In the genomic region with DNA sequence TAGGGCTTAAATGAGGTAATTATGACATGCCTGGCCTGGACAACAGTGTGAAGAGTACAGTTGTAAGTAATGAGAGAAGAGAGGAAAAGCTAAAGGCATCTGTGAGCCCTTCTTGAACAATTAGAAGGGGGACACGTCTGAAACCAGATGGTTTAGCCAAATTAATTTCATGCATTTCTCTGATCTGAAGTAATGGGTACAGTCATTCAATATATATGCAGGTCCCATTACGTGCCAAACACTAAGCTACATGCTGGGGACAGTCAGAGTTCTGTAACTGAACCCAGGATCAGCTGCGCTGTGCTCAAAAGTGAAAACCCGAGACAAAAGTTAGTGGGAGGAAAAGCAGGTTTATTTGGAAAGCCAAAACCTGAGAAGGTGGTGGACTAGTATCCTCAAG, we compare ENCODE assay signal across 24 cellular contexts.
"Had no signal": no experiment of that assay in that cellular context is flagged by ENCODE, and none has a peak within 500 bp of the region (broad histone marks: within the 10 kb centered on the region; RNA-seq: fewer than 3 reads in every experiment).

No MANE protein-coding gene starts in this region.

- H3K9me3 ChIP-seq: gastrocnemius medialis, thyroid gland, upper lobe of right lung had no signal

- H3K36me3 ChIP-seq: brain microvascular endothelial cell, gastrocnemius medialis, left ventricle myocardium inferior, thyroid gland, upper lobe of right lung had no signal

- H3K4me1 ChIP-seq: gastrocnemius medialis, left ventricle myocardium inferior, thyroid gland, upper lobe of right lung had no signal

- H3K27ac ChIP-seq: brain microvascular endothelial cell, gastrocnemius medialis, left ventricle myocardium inferior, thyroid gland, upper lobe of right lung had no signal

- H3K27me3 ChIP-seq: brain microvascular endothelial cell, gastrocnemius medialis, thyroid gland, upper lobe of right lung had no signal

- H3K4me3 ChIP-seq: gastrocnemius medialis, left ventricle myocardium inferior, thyroid gland, upper lobe of right lung had no signal

- H3K4me1 Mint-ChIP-seq: activated B cell treated with CpG ODN at 0.5 μM for 24 hours; activated CD4-positive, alpha-beta T cell treated with anti-CD3 and anti-CD28 coated beads for 36 hours; activated naive CD8-positive, alpha-beta T cell treated with anti-CD3 and anti-CD28 coated beads for 36 hours; natural killer cell had no signal

- H3K27me3 Mint-ChIP-seq: activated B cell treated with CpG ODN at 0.5 μM for 24 hours; activated CD4-positive, alpha-beta memory T cell treated with anti-CD3 and anti-CD28 coated beads for 36 hours; activated CD4-positive, alpha-beta T cell treated with anti-CD3 and anti-CD28 coated beads for 36 hours; activated naive CD8-positive, alpha-beta T cell treated with anti-CD3 and anti-CD28 coated beads for 36 hours; progenitor cell of endocrine pancreas had no signal

- DNase-seq: activated B cell treated with CpG ODN at 0.5 μM for 24 hours; activated CD4-positive, alpha-beta memory T cell treated with anti-CD3 and anti-CD28 coated beads for 36 hours; activated CD4-positive, alpha-beta T cell treated with anti-CD3 and anti-CD28 coated beads for 36 hours; activated naive CD4-positive, alpha-beta T cell treated with Interleukin-2 at 50 U/mL for 16 hours; activated naive CD8-positive, alpha-beta T cell treated with anti-CD3 and anti-CD28 coated beads for 36 hours; activated T-cell treated with anti-CD3 and anti-CD28 coated beads, Interleukin-2, amount 50 U/mL, for 48 hours; amygdala; brain microvascular endothelial cell; caudate nucleus; effector memory CD4-positive, alpha-beta T cell; gastrocnemius medialis; hippocampal formation; left ventricle myocardium inferior; midbrain; natural killer cell; retina; stimulated activated CD4-positive, alpha-beta T cell treated with anti-CD3 and anti-CD28 coated beads, Interleukin-12 subunit alpha, Interleukin-12 subunit beta, amount 100 ng/mL, for 4 hours; stimulated activated CD4-positive, alpha-beta T cell treated with anti-CD3 and anti-CD28 coated beads, Interleukin-4, amount 100 ng/mL, for 4 hours; substantia nigra; T-helper 1 cell; thyroid gland; upper lobe of right lung had no signal

- H3K36me3 Mint-ChIP-seq: activated CD4-positive, alpha-beta memory T cell treated with anti-CD3 and anti-CD28 coated beads for 36 hours; activated naive CD8-positive, alpha-beta T cell treated with anti-CD3 and anti-CD28 coated beads for 36 hours; natural killer cell had no signal

- H3K27ac Mint-ChIP-seq: activated B cell treated with CpG ODN at 0.5 μM for 24 hours; activated CD4-positive, alpha-beta memory T cell treated with anti-CD3 and anti-CD28 coated beads for 36 hours; activated CD4-positive, alpha-beta T cell treated with anti-CD3 and anti-CD28 coated beads for 36 hours; activated naive CD8-positive, alpha-beta T cell treated with anti-CD3 and anti-CD28 coated beads for 36 hours; natural killer cell; progenitor cell of endocrine pancreas; stimulated activated naive CD8-positive, alpha-beta T cell treated with anti-CD3 and anti-CD28 coated beads, Interleukin-15, Interleukin-2, amounts not matched to agents 100 ng/mL and 50 ng/mL, for 24 hours had no signal

- H3K4me3 Mint-ChIP-seq: activated B cell treated with CpG ODN at 0.5 μM for 24 hours; activated CD4-positive, alpha-beta memory T cell treated with anti-CD3 and anti-CD28 coated beads for 36 hours; activated CD4-positive, alpha-beta T cell treated with anti-CD3 and anti-CD28 coated beads for 36 hours; activated naive CD8-positive, alpha-beta T cell treated with anti-CD3 and anti-CD28 coated beads for 36 hours; natural killer cell; stimulated activated naive CD8-positive, alpha-beta T cell treated with anti-CD3 and anti-CD28 coated beads, Interleukin-15, Interleukin-2, amounts not matched to agents 100 ng/mL and 50 ng/mL, for 24 hours had no signal
